In the genomic region with DNA sequence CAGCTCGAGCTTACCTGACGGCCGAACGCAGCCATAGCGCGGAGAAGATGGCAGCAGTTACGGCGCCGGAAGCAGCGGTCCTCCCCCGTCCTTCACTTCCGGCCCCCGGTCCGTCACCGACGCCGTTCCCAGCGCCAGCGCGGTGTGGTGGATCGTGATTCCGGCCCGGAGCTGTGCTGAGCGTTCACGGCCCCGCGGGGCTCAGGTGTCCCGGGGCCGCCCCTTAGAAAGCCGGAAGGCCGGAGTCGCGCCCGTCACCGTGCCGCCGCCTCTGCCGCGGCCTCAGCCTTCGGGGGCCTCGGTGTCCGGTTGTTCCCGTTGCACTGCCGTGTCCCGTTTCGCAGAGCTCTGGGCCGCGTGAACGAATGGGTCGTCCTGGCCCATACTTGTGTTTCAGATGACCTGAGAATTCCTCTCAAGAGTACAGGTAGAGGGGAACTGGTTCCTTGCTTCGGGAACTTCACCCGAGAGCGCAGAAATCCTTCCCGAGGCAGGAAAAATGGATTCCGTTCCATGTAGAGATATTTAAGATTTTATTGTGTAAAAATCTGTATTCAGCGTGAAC, we compare ENCODE assay signal across 8 cellular contexts. TPM values are rescaled to one million over a fixed set of nuclear protein-coding genes. Genes with fewer than 3 reads are reported as not detected.
DNase-seq lines count a peak whose midpoint lies in the region; ATAC-seq, FAIRE-seq and TF ChIP-seq lines count a peak whose summit lies in the region.

A gene with protein sequence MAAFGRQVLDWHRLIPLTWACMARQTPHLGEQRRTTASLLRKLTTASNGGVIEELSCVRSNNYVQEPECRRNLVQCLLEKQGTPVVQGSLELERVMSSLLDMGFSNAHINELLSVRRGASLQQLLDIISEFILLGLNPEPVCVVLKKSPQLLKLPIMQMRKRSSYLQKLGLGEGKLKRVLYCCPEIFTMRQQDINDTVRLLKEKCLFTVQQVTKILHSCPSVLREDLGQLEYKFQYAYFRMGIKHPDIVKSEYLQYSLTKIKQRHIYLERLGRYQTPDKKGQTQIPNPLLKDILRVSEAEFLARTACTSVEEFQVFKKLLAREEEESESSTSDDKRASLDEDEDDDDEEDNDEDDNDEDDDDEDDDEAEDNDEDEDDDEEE (minus strand): TSS at position 49 of the 565 bp plus-strand sequence. CDS start 14 bp downstream, at position 35.

- peaks cover 18% of the 10 kb centered on the region for H3K36me3 Mint-ChIP-seq in HFFc6 (ENCODE audit: low read depth)

- peak in 1 of 2 donors; percentile 93 for TF ChIP-seq POLR2A in thyroid gland (IDR thresholded peaks at IDR 0.05)

- peak within 1 kb of the TSS; percentile 76 to 94 (median 86) for H3K4me3 ChIP-seq in pancreas
- peak within 1 kb of the TSS; percentile 63 to 97 (median 76) for H3K4me3 ChIP-seq in thyroid gland (replicated peaks in 1 of 3)

- ATAC-seq in Right ventricle myocardium inferior (peak; percentile 99), pancreas (peak; percentile 97 to 99 (median 99))

- H3K9me3 ChIP-seq in pancreas (no peaks in the 10 kb centered on the region), thyroid gland (no peaks in the 10 kb centered on the region)

- H3K4me3 Mint-ChIP-seq in HFFc6, result peak within 1 kb of the TSS; percentile 97

- peaks cover 0 to 17% (median 0%) of the 10 kb centered on the region in 3 donors for H3K36me3 ChIP-seq in pancreas
- peaks cover 0 to under 1% of the 10 kb centered on the region in 2 donors for H3K36me3 ChIP-seq in thyroid gland

- H3K27ac Mint-ChIP-seq in HFFc6, result peak within 1 kb of the TSS; percentile 92

- TF ChIP-seq CTCF in GM10248 (IDR thresholded peaks at IDR 0.05; ENCODE audit: control extremely low read depth, extremely low read depth, low read depth, missing control alignments), result no peak
- TF ChIP-seq CTCF in HFFc6 (IDR thresholded peaks at IDR 0.05), result no peak
- no peak for TF ChIP-seq CTCF in pancreas (IDR thresholded peaks at IDR 0.05)
- TF ChIP-seq CTCF in thyroid gland (IDR thresholded peaks at IDR 0.05), result no peak

- no peak for FAIRE-seq in pancreas (lab: Jason Lieb, UNC)

- H3K27ac ChIP-seq in pancreas, result peak within 1 kb of the TSS; percentile 81 to 91 (median 87)
- H3K27ac ChIP-seq in thyroid gland, result peak within 1 kb of the TSS; percentile 86 to 93 (median 90)

- H3K27me3 ChIP-seq in pancreas (no peaks in the 10 kb centered on the region), thyroid gland (no peaks in the 10 kb centered on the region)

- H3K9me3 Mint-ChIP-seq in HFFc6, result no peaks in the 10 kb centered on the region

- DNase-seq in GM10248 (ENCODE audit: extremely low spot score) (peak; percentile 90), HFFc6 (peak; percentile 72), NCI-H1048 (lab: John Stamatoyannopoulos, UW) (peak; percentile 71), SW 1271 (lab: John Stamatoyannopoulos, UW) (peak; percentile 67 to 82), Right ventricle myocardium inferior (ENCODE audit: missing footprints) (peak; percentile 93), pancreas (peak; percentile 86 to 96 (median 90)), thyroid gland (peak; percentile 92 to 95)
- DNase-seq in activated naive CD8-positive, alpha-beta T cell treated with anti-CD3 and anti-CD28 coated beads, Interleukin-2, amount 50 U/mL, for 16 hours (ENCODE audit: low read depth, low spot score), result peak; percentile 78

- H3K4me1 Mint-ChIP-seq in HFFc6 (ENCODE audit: low read depth), result peaks cover 6% of the 10 kb centered on the region; the same call in 1 of the 2 replicates

- H3K4me1 ChIP-seq in pancreas (peaks cover 7 to 21% (median 15%) of the 10 kb centered on the region in 3 donors), thyroid gland (peaks cover 23 to 33% of the 10 kb centered on the region in 2 donors)

- CTCF ChIA-PET in GM10248 (lab: Yijun Ruan, JAX), result interaction anchor here (1.2 to 4.1 kb wide), 3 partner anchors 10 to 24 kb away, joined by 3 to 19 read pairs (median 5); no protein-coding TSS in a partner anchor

- H3K27me3 Mint-ChIP-seq in HFFc6 (ENCODE audit: insufficient read depth), result no peaks in the 10 kb centered on the region

- intact Hi-C loops in Right ventricle myocardium inferior (cut with DNase I), result loop anchor here (5.0 to 10.0 kb wide), 2 partner anchors 115 to 512 kb away; no protein-coding TSS in a partner anchor
- intact Hi-C loops in pancreas (cut with DNase I), result no loop called here
- intact Hi-C loops in thyroid gland (cut with DNase I), result no loop called here

- 0% methylated on average over 51 to 56 of the region's 56 CpGs for WGBS in pancreas, 2 donors
- 0% methylated on average over 12 to 21 of the region's 56 CpGs for WGBS in thyroid gland, 2 donors

- POLR2A ChIA-PET in GM10248 (lab: Yijun Ruan, JAX), result interaction anchor here (0.6 to 2.2 kb wide), 3 partner anchors 14 to 43 kb away, joined by 3 to 8 read pairs (median 4); no protein-coding TSS in a partner anchor

RNA-seq across cellular contexts. Expression of the gene that starts here (rescaled TPM):
- total RNA-seq in HFFc6 (2021; fragmentation: NEBNext Ultra II Directional; extraction: Animal tissue kit (Norgen Biotek cat#: 25700)), result 10 to 100 TPM; 17.2 to 20.6 (median 17.9) TPM
- 23.0 TPM for total RNA-seq in Right ventricle myocardium inferior
- total RNA-seq in pancreas, result 10 to 100 TPM; 14.0 to 22.9 (median 14.8) TPM
- 10 to 100 TPM; 22.4 to 36.8 TPM for polyA plus RNA-seq in pancreas
- total RNA-seq in thyroid gland, result 100 to 1,000 TPM in 1 of 4 donors, 10 to 100 TPM in 3; 67.8 to 110 (median 91.0) TPM

Comparison
In these comparisons a context has a peak if more than half of its experiments do, and no peak if none do; other contexts are left out.
1. Peak in every context shown above with its lines: DNase-seq, ATAC-seq, H3K4me3 ChIP-seq and H3K27ac ChIP-seq.